Comparison of ENCODE assay signal across 1 cellular context in genomic region chr1:156500847-156501686, GRCh38.
TF ChIP-seq lines count a peak whose summit lies in the region.

No MANE protein-coding gene starts in this region.

TF ChIP-seq in HepG2, 621 proteins besides CTCF, POLR2A, EP300 and RAD21 (continued from another document and continues in another):
- TF ChIP-seq AHDC1 (CRISPR knock-in tag; IDR thresholded peaks at IDR 0.05; ENCODE audit: borderline replicate concordance) (0 out of 2 replicates have a peak, but pooled peaks have one; percentile 24), ZNF781 (CRISPR knock-in tag; IDR thresholded peaks at IDR 0.05; ENCODE audit: borderline replicate concordance, not compliant biosample characterization) (no peak), POLR2G (IDR thresholded peaks at IDR 0.05; ENCODE audit: low read depth, low read length) (peak; percentile 82), HINFP (CRISPR knock-in tag; IDR thresholded peaks at IDR 0.05; ENCODE audit: low read depth) (no peak), ZNF143 (CRISPR knock-in tag; IDR thresholded peaks at IDR 0.05) (peak; percentile 0; the same call in 1 of the 2 replicates), EZH2 (conservative IDR thresholded peaks at IDR 0.05; ENCODE audit: low read depth, low read length) (no peak), ATAD3A (CRISPR knock-in tag; IDR thresholded peaks at IDR 0.05) (0 out of 2 replicates have a peak, but pooled peaks have one; percentile 64), NFAT5 (CRISPR knock-in tag; IDR thresholded peaks at IDR 0.05) (peak; percentile 74; the same call in 1 of the 2 replicates), ELF1 (CRISPR knock-in tag; IDR thresholded peaks at IDR 0.05) (0 out of 2 replicates have a peak, but pooled peaks have one; percentile 5), EEA1 (CRISPR knock-in tag; IDR thresholded peaks at IDR 0.05; ENCODE audit: borderline replicate concordance) (peak; percentile 89; the same call in 1 of the 2 replicates), ZBTB42 (CRISPR knock-in tag; IDR thresholded peaks at IDR 0.05) (no peak), ZNF660 (CRISPR knock-in tag; IDR thresholded peaks at IDR 0.05; ENCODE audit: borderline replicate concordance, low read depth) (no peak), PAXIP1 (CRISPR knock-in tag; conservative IDR thresholded peaks at IDR 0.05) (peak; percentile 61), RORA (CRISPR knock-in tag; IDR thresholded peaks at IDR 0.05) (no peak), TBL1XR1 (IDR thresholded peaks at IDR 0.05; ENCODE audit: borderline replicate concordance, low read length, partially characterized antibody) (peak; percentile 31), KDM2A (CRISPR knock-in tag; IDR thresholded peaks at IDR 0.05; ENCODE audit: borderline replicate concordance, low read depth) (peak; percentile 81; the same call in 1 of the 2 replicates), ZSCAN9 (CRISPR knock-in tag; IDR thresholded peaks at IDR 0.05; ENCODE audit: borderline replicate concordance) (no peak), HMGXB4 (CRISPR knock-in tag; IDR thresholded peaks at IDR 0.05; ENCODE audit: borderline replicate concordance in 1 of 2, low read depth in 1 of 2) (peak; percentile 32 to 87; a peak in 3 of 4 replicates), KLF11 (CRISPR knock-in tag; IDR thresholded peaks at IDR 0.05) (no peak), MLXIP (CRISPR knock-in tag; IDR thresholded peaks at IDR 0.05; ENCODE audit: borderline replicate concordance) (no peak), CHD2 (IDR thresholded peaks at IDR 0.05; ENCODE audit: low read depth, low read length) (peak; percentile 67; the same call in 1 of the 2 replicates), TOPORS (CRISPR knock-in tag; IDR thresholded peaks at IDR 0.05) (0 out of 2 replicates have a peak, but pooled peaks have one; percentile 34), GABPB1 (CRISPR knock-in tag; IDR thresholded peaks at IDR 0.05) (peak; percentile 86), MYPOP (CRISPR knock-in tag; IDR thresholded peaks at IDR 0.05) (peak; percentile 81), EHMT2 (IDR thresholded peaks at IDR 0.05; ENCODE audit: borderline replicate concordance, low read depth, low read length) (no peak), MTERF4 (CRISPR knock-in tag; IDR thresholded peaks at IDR 0.05) (peak; percentile 47; the same call in 1 of the 2 replicates), DDIT3 (CRISPR knock-in tag; IDR thresholded peaks at IDR 0.05) (no peak), ATF7 (IDR thresholded peaks at IDR 0.05) (no peak), ATF7 (CRISPR knock-in tag; IDR thresholded peaks at IDR 0.05) (no peak)
